In genomic region chr9:35116539-35116897, GRCh38 we compare ENCODE assay signal across 8 cellular contexts. TPM values are rescaled to one million over a fixed set of nuclear protein-coding genes. Genes with fewer than 3 reads are reported as not detected.
A peak's percentile ranks its signal among the peaks of the same experiment; 100 is the strongest.
DNase-seq lines count a peak whose midpoint lies in the region; ATAC-seq and TF ChIP-seq lines count a peak whose summit lies in the region.

No MANE protein-coding gene starts in this region.

- peaks cover 16% of the 10 kb centered on the region for H3K4me1 ChIP-seq in BE2C
- peaks cover 20% of the 10 kb centered on the region for H3K4me1 ChIP-seq in HUES48 (ENCODE audit: control insufficient read depth, insufficient read depth, low read length)

- H3K27me3 ChIP-seq in BE2C (no peaks in the 10 kb centered on the region), HUES48 (ENCODE audit: control insufficient read depth, insufficient read depth, low read length) (no peaks in the 10 kb centered on the region)

- no peaks in the 10 kb centered on the region for H3K36me3 Mint-ChIP-seq in naive B cell

- H3K9me3 ChIP-seq in BE2C = no peaks in the 10 kb centered on the region
- no peaks in the 10 kb centered on the region for H3K9me3 ChIP-seq in HUES48 (ENCODE audit: control insufficient read depth, insufficient read depth, low read length)

- no peak for TF ChIP-seq CTCF in BE2C (IDR thresholded peaks at IDR 0.05; ENCODE audit: low read depth, low read length)

- H3K27me3 Mint-ChIP-seq in naive B cell = no peaks in the 10 kb centered on the region

- ATAC-seq in naive B cell (ENCODE audit: low read depth in 2 of 2) = no peak
- no peak for ATAC-seq in GM18520 (IDR thresholded peaks at IDR 0.05; ENCODE audit: unreplicated experiment)

- H3K4me3 ChIP-seq in BE2C (ENCODE audit: low read depth, low read length) = peak overlapping the region; percentile 68
- peak overlapping the region; percentile 88 for H3K4me3 ChIP-seq in HUES48 (ENCODE audit: low read depth, low read length)

- peak overlapping the region; percentile 85 to 98 (median 96) for H3K4me3 Mint-ChIP-seq in naive B cell

- H3K36me3 ChIP-seq in BE2C (no peaks in the 10 kb centered on the region), HUES48 (ENCODE audit: control insufficient read depth, insufficient read depth, low read length) (no peaks in the 10 kb centered on the region)

- peaks cover 42 to 48% (median 43%) of the 10 kb centered on the region in 3 donors for H3K4me1 Mint-ChIP-seq in naive B cell

- peaks cover 0 to 3% (median 0%) of the 10 kb centered on the region in 7 donors for H3K9me3 Mint-ChIP-seq in naive B cell

- in situ Hi-C loops in G401 (cut with HindIII; ENCODE audit: low sequenced_read_pairs) = no loop called here

- no peak overlapping the region for H3K9ac ChIP-seq in HUES48 (ENCODE audit: low read depth, low read length)

- DNase-seq in BE2C (no peak), naive B cell (no peak), DMS79 treated with DMSO at 0.1 percent for 48 hours (lab: John Stamatoyannopoulos, UW) (no peak), G401 (ENCODE audit: low spot score) (no peak), epidermal melanocyte (ENCODE audit: insufficient read length, low spot score) (no peak)

- H3K27ac ChIP-seq in HUES48 (ENCODE audit: low read depth, low read length) (peak overlapping the region; percentile 37), cingulate gyrus (ENCODE audit: low read depth, low read length) (peak overlapping the region; percentile 69)

- peak overlapping the region; percentile 89 to 99 (median 95) for H3K27ac Mint-ChIP-seq in naive B cell

RNA-seq across cellular contexts. Expression of gene ATOSB, which starts 0.9 kb away (rescaled TPM):
- 17.6 TPM for polyA plus RNA-seq in BE2C (2012; ENCODE audit: insufficient read depth, insufficient read length, low read depth)
- 1 to 10 TPM in 3 of 6 donors, under 1 TPM in 3; 0.10 to 1.6 (median 0.99) TPM for polyA plus RNA-seq in naive B cell (ENCODE audit: low read depth in 6 of 6)
- 4.1 and 7.4 TPM in 2 replicates for total RNA-seq in G401 (2014; rRNA removed; shearing (Covaris generic))

RNA-seq across cellular contexts. Expression of gene STOML2, which starts 13.6 kb away (rescaled TPM):
- polyA plus RNA-seq in BE2C (2012; ENCODE audit: insufficient read depth, insufficient read length, low read depth) = 142 TPM
- polyA plus RNA-seq in naive B cell (ENCODE audit: low read depth in 6 of 6) = 100 to 1,000 TPM in 3 of 6 donors, 10 to 100 TPM in 3; 82.9 to 215 (median 95.8) TPM
- 379 and 450 TPM in 2 replicates for total RNA-seq in G401 (2014; rRNA removed; shearing (Covaris generic))

RNA-seq across cellular contexts. Expression of gene PIGO, which starts 20.1 kb away (rescaled TPM):
- 23.5 TPM for polyA plus RNA-seq in BE2C (2012; ENCODE audit: insufficient read depth, insufficient read length, low read depth)
- polyA plus RNA-seq in naive B cell (ENCODE audit: low read depth in 6 of 6) = 10 to 100 TPM; 24.8 to 31.4 (median 26.9) TPM
- 19.0 and 21.6 TPM in 2 replicates for total RNA-seq in G401 (2014; rRNA removed; shearing (Covaris generic))

RNA-seq across cellular contexts. Expression of gene FANCG, which starts 36.8 kb away (rescaled TPM):
- 9.5 TPM for polyA plus RNA-seq in BE2C (2012; ENCODE audit: insufficient read depth, insufficient read length, low read depth)
- polyA plus RNA-seq in naive B cell (ENCODE audit: low read depth in 6 of 6) = 10 to 100 TPM in 3 of 6 donors, 1 to 10 TPM in 3; 1.8 to 12.1 (median 10.5) TPM
- total RNA-seq in G401 (2014; rRNA removed; shearing (Covaris generic)) = 50.2 and 53.4 TPM in 2 replicates

RNA-seq across cellular contexts. Expression of gene VCP, which starts 44.1 kb away (rescaled TPM):
- 117 TPM for polyA plus RNA-seq in BE2C (2012; ENCODE audit: insufficient read depth, insufficient read length, low read depth)
- polyA plus RNA-seq in naive B cell (ENCODE audit: low read depth in 6 of 6) = 100 to 1,000 TPM; 111 to 159 (median 135) TPM
- total RNA-seq in G401 (2014; rRNA removed; shearing (Covaris generic)) = 295 and 352 TPM in 2 replicates
